Comparison of ENCODE assay signal across 10 cellular contexts in the genomic region with DNA sequence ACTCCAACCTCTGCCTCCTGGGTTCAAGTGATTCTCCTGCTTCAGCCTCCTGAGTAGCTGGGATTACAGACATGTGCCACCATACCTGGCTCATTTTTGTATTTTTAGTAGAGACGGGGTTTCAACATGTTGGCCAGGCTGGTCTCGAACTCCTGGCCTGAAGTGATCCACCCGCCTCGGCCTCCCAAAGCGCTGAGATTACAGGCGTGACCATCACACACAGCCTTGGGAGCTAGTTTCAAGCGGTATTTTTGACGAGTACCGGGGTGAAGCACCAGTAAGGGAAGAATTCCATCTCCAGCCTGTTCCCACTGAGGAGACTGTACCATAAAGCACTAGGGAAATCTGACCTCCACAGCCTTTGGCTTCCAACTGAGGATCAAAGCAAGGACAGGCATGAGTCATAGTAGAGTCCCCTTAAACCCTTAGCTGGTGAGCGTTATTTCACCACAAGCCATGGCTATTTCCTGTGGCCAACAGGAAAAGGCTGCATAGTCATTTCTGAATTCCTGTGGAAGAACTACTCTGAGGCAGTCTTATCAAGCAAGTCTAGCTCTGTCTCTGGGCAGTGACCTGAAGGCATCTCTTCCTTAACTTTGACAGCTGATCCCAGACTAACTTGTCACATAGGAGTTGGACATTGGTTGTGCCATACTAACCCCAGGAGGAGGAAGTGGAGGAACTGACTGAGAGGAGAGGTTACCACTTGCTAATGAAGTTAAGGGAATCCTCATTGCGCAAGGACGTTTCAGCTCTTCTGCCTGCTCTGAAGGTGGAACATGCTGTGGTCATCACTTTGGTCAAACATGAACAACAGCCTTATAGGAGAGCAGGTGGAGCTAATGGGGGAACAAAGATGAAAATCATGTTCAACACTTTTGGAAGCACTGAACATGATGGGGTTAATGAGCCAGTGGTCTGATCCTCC.
DNase-seq lines count a peak whose midpoint lies in the region; ATAC-seq, FAIRE-seq and TF ChIP-seq lines count a peak whose summit lies in the region.
"Had no signal": no experiment of that assay in that cellular context is flagged by ENCODE, and none has a peak within 500 bp of the region (broad histone marks: within the 10 kb centered on the region; RNA-seq: fewer than 3 reads in every experiment).

No MANE protein-coding gene starts in this region.

- peaks cover 25% of the 10 kb centered on the region; the same call in 1 of the 2 replicates for H3K27me3 ChIP-seq in SK-N-SH (ENCODE audit: insufficient read depth)
- no peaks in the 10 kb centered on the region for H3K27me3 ChIP-seq in colonic mucosa

- no peak for TF ChIP-seq POLR2A in H54 (IDR thresholded peaks at IDR 0.05; ENCODE audit: low read depth, low read length)

- peaks cover 42% of the 10 kb centered on the region for H3F3A ChIP-seq in SK-N-SH (replicated peaks; ENCODE audit: insufficient read depth)

- no peaks in the 10 kb centered on the region for H3K9me2 ChIP-seq in SK-N-SH

- peak overlapping the region; percentile 39 for H3K4me2 ChIP-seq in SK-N-SH

- 15% methylated on average over 12 of the region's 12 CpGs for whole genome bisulfite sequencing in SK-N-SH (ENCODE audit: low lambda C conversion rate)

- H3K27ac ChIP-seq in SK-N-SH (ENCODE audit: low read depth in 2 of 2, low read length in 1 of 2) = peak overlapping the region in 1 of 2 experiments; percentile 70; a peak in 2 of 4 replicates
- H3K27ac ChIP-seq in colonic mucosa = no peak overlapping the region

- TF ChIP-seq EP300 in SK-N-SH (IDR thresholded peaks at IDR 0.05; ENCODE audit: borderline replicate concordance in 1 of 2, low read depth in 1 of 2, low read length in 1 of 2) = peak in 1 of 2 experiments; percentile 20; a peak in 1 of 4 replicates

- no peak for ATAC-seq in HG03520 (IDR thresholded peaks at IDR 0.05; ENCODE audit: unreplicated experiment)

- H3K79me2 ChIP-seq in SK-N-SH (ENCODE audit: insufficient read depth) = no peaks in the 10 kb centered on the region

- peak overlapping the region; percentile 60 for H2AFZ ChIP-seq in SK-N-SH (ENCODE audit: low read depth)

- no peak overlapping the region for H3K9ac ChIP-seq in SK-N-SH
- no peak overlapping the region for H3K9ac ChIP-seq in colonic mucosa (ENCODE audit: low read depth in 2 of 2, low read length in 2 of 2)

- H4K20me1 ChIP-seq in SK-N-SH (ENCODE audit: insufficient read depth) = no peaks in the 10 kb centered on the region

- no peak for TF ChIP-seq RAD21 in SK-N-SH (IDR thresholded peaks at IDR 0.05; ENCODE audit: low read length)

- intact Hi-C loops in colonic mucosa (cut with DNase I) = no loop called here

- CTCF ChIA-PET in SK-N-SH (lab: Yijun Ruan, JAX) = no interaction called here

- DNase-seq in A172 (ENCODE audit: low spot score) (peak; percentile 96), H54 (ENCODE audit: insufficient read length, low spot score) (peak; percentile 65), SK-N-SH (no peak), fibroblast of villous mesenchyme (ENCODE audit: low read depth) (peak; percentile 92), D721Med (ENCODE audit: insufficient read length, low spot score) (no peak), colonic mucosa (no peak), activated gamma-delta T cell treated with Interleukin-2 at 50 U/mL for 16 hours (no peak)
- DNase-seq: SW 1271 had no signal

- H3K4me3 ChIP-seq in SK-N-SH (ENCODE audit: low read depth in 2 of 2, low read length in 1 of 2) (no peak overlapping the region), fibroblast of villous mesenchyme (ENCODE audit: low read depth, low read length) (no peak overlapping the region), colonic mucosa (no peak overlapping the region)

- POLR2A ChIA-PET in SK-N-SH (lab: Yijun Ruan, JAX) = no interaction called here

- peak; percentile 91 for FAIRE-seq in H54 (lab: Jason Lieb, UNC)
- no peak for FAIRE-seq in D721Med (lab: Jason Lieb, UNC)
- FAIRE-seq: G401.6 had no signal

- H3K36me3 ChIP-seq in SK-N-SH (replicated peaks in 1 of 2; ENCODE audit: control insufficient read depth in 1 of 2, insufficient read depth in 2 of 2, low read length in 1 of 2) (no peaks in the 10 kb centered on the region), colonic mucosa (no peaks in the 10 kb centered on the region)

- no peaks in the 10 kb centered on the region for H3K9me3 ChIP-seq in SK-N-SH
- no peaks in the 10 kb centered on the region for H3K9me3 ChIP-seq in colonic mucosa

- TF ChIP-seq CTCF in SK-N-SH (IDR thresholded peaks at IDR 0.05) (no peak), fibroblast of villous mesenchyme (IDR thresholded peaks at IDR 0.05; ENCODE audit: insufficient read depth, low read depth, low read length) (no peak), D721Med (IDR thresholded peaks at IDR 0.05; ENCODE audit: insufficient read depth, missing control alignments) (no peak), colonic mucosa (IDR thresholded peaks at IDR 0.05) (no peak)

- peaks cover 0 to 16% of the 10 kb centered on the region in 2 experiments; a peak in 1 of 4 replicates for H3K4me1 ChIP-seq in SK-N-SH (ENCODE audit: control insufficient read depth in 1 of 2, insufficient read depth in 2 of 2, low read depth in 1 of 2, low read length in 1 of 2)
- H3K4me1 ChIP-seq in colonic mucosa = no peaks in the 10 kb centered on the region

TF ChIP-seq in SK-N-SH, 30 proteins besides CTCF, POLR2A, EP300 and RAD21 (continues in another document):
- TF ChIP-seq SIN3A (IDR thresholded peaks at IDR 0.05; ENCODE audit: borderline replicate concordance, low read depth, low read length) = no peak
- TF ChIP-seq JUND (IDR thresholded peaks at IDR 0.05) = peak; percentile 58
- no peak for TF ChIP-seq EZH2phosphoT487 (IDR thresholded peaks at IDR 0.05; ENCODE audit: borderline replicate concordance, low read depth)
- TF ChIP-seq TAF1 (IDR thresholded peaks at IDR 0.05; ENCODE audit: borderline replicate concordance, low read depth, low read length) = no peak
- TF ChIP-seq MXI1 (IDR thresholded peaks at IDR 0.05; ENCODE audit: low read depth, low read length) = no peak
- 0 out of 2 replicates have a peak, but pooled peaks have one; percentile 48 for TF ChIP-seq TEAD4 (IDR thresholded peaks at IDR 0.05; ENCODE audit: borderline replicate concordance, insufficient read depth)
- TF ChIP-seq RXRA (IDR thresholded peaks at IDR 0.05; ENCODE audit: borderline replicate concordance, low read depth) = peak; percentile 73; the same call in 1 of the 2 replicates
- no peak for TF ChIP-seq NRF1 (IDR thresholded peaks at IDR 0.05; ENCODE audit: low read depth, low read length)
- no peak for TF ChIP-seq RCOR1 (IDR thresholded peaks at IDR 0.05; ENCODE audit: low read length)
- TF ChIP-seq, protein P1, sequence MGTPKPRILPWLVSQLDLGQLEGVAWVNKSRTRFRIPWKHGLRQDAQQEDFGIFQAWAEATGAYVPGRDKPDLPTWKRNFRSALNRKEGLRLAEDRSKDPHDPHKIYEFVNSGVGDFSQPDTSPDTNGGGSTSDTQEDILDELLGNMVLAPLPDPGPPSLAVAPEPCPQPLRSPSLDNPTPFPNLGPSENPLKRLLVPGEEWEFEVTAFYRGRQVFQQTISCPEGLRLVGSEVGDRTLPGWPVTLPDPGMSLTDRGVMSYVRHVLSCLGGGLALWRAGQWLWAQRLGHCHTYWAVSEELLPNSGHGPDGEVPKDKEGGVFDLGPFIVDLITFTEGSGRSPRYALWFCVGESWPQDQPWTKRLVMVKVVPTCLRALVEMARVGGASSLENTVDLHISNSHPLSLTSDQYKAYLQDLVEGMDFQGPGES (IDR thresholded peaks at IDR 0.05; ENCODE audit: low read depth, low read length) = no peak
- peak; percentile 54; the same call in 1 of the 2 replicates for TF ChIP-seq TCF12 (IDR thresholded peaks at IDR 0.05)
- TF ChIP-seq POLR2AphosphoS5 (IDR thresholded peaks at IDR 0.05; ENCODE audit: low read depth, low read length) = no peak
- no peak for TF ChIP-seq YY1 (IDR thresholded peaks at IDR 0.05; ENCODE audit: low read depth)
- TF ChIP-seq, protein P2, sequence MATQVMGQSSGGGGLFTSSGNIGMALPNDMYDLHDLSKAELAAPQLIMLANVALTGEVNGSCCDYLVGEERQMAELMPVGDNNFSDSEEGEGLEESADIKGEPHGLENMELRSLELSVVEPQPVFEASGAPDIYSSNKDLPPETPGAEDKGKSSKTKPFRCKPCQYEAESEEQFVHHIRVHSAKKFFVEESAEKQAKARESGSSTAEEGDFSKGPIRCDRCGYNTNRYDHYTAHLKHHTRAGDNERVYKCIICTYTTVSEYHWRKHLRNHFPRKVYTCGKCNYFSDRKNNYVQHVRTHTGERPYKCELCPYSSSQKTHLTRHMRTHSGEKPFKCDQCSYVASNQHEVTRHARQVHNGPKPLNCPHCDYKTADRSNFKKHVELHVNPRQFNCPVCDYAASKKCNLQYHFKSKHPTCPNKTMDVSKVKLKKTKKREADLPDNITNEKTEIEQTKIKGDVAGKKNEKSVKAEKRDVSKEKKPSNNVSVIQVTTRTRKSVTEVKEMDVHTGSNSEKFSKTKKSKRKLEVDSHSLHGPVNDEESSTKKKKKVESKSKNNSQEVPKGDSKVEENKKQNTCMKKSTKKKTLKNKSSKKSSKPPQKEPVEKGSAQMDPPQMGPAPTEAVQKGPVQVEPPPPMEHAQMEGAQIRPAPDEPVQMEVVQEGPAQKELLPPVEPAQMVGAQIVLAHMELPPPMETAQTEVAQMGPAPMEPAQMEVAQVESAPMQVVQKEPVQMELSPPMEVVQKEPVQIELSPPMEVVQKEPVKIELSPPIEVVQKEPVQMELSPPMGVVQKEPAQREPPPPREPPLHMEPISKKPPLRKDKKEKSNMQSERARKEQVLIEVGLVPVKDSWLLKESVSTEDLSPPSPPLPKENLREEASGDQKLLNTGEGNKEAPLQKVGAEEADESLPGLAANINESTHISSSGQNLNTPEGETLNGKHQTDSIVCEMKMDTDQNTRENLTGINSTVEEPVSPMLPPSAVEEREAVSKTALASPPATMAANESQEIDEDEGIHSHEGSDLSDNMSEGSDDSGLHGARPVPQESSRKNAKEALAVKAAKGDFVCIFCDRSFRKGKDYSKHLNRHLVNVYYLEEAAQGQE (IDR thresholded peaks at IDR 0.05; ENCODE audit: low read depth, low read length) = no peak
- TF ChIP-seq, protein P3, sequence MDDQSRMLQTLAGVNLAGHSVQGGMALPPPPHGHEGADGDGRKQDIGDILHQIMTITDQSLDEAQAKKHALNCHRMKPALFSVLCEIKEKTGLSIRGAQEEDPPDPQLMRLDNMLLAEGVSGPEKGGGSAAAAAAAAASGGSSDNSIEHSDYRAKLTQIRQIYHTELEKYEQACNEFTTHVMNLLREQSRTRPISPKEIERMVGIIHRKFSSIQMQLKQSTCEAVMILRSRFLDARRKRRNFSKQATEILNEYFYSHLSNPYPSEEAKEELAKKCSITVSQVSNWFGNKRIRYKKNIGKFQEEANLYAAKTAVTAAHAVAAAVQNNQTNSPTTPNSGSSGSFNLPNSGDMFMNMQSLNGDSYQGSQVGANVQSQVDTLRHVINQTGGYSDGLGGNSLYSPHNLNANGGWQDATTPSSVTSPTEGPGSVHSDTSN (IDR thresholded peaks at IDR 0.05) = no peak
- TF ChIP-seq, protein P4, sequence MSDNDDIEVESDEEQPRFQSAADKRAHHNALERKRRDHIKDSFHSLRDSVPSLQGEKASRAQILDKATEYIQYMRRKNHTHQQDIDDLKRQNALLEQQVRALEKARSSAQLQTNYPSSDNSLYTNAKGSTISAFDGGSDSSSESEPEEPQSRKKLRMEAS (IDR thresholded peaks at IDR 0.05; ENCODE audit: low read depth) = peak; percentile 38; the same call in 1 of the 2 replicates

Comparison
In these comparisons a context has a peak if more than half of its experiments do, and no peak if none do; other contexts are left out.
1. DNase-seq: peak in A172 (single experiment), H54 (single experiment) and fibroblast of villous mesenchyme (single experiment); none in SK-N-SH (single experiment), D721Med (single experiment), colonic mucosa (single experiment) and activated gamma-delta T cell treated with Interleukin-2 at 50 U/mL for 16 hours (single experiment).